ENCODE assay signal across 33 cellular contexts in genomic region chr1:7284839-7285435, GRCh38.
DNase-seq lines count a peak whose midpoint lies in the region; ATAC-seq, FAIRE-seq and TF ChIP-seq lines count a peak whose summit lies in the region.
"Had no signal": no experiment of that assay in that cellular context is flagged by ENCODE, and none has a peak within 500 bp of the region (broad histone marks: within the 10 kb centered on the region; RNA-seq: fewer than 3 reads in every experiment).

No MANE protein-coding gene starts in this region.

- no peak overlapping the region for H3K27ac Mint-ChIP-seq in activated CD4-positive, alpha-beta T cell treated with anti-CD3 and anti-CD28 coated beads, Interleukin-2, amount 10 ng/mL, durations not matched to agents 24 days and 14 days
- H3K27ac Mint-ChIP-seq: activated CD4-positive, alpha-beta T cell treated with anti-CD3 and anti-CD28 coated beads, Interleukin-2, amount 10 ng/mL, durations not matched to agents 7 days and 5 days; activated naive CD4-positive, alpha-beta T cell treated with anti-CD3 and anti-CD28 coated beads for 36 hours; CD8-positive, alpha-beta T cell; T-helper 2 cell treated with Interferon-gamma antibody and Interleukin-4, amounts not matched to agents 5 μg/mL and 100 μg/mL, for 36 hours; type B pancreatic cell had no signal

- H3K9me3 ChIP-seq in esophagus muscularis mucosa (no peaks in the 10 kb centered on the region), SJCRH30 (replicated peaks) (no peaks in the 10 kb centered on the region; the same call in 1 of the 2 replicates)
- H3K9me3 ChIP-seq: adrenal gland, HAP-1, heart left ventricle had no signal

- no peaks in the 10 kb centered on the region for H3K36me3 Mint-ChIP-seq in activated CD4-positive, alpha-beta T cell treated with anti-CD3 and anti-CD28 coated beads, Interleukin-2, amount 10 ng/mL, durations not matched to agents 24 days and 14 days (ENCODE audit: low read depth)
- H3K36me3 Mint-ChIP-seq: CD8-positive, alpha-beta T cell; stimulated activated effector memory CD8-positive, alpha-beta T cell treated with anti-CD3 and anti-CD28 coated beads, Interleukin-12 subunit alpha, Interleukin-12 subunit beta, amount 100 ng/mL, for 72 hours; type B pancreatic cell had no signal

- H3K4me3 Mint-ChIP-seq in activated CD4-positive, alpha-beta T cell treated with anti-CD3 and anti-CD28 coated beads, Interleukin-2, amount 10 ng/mL, durations not matched to agents 24 days and 14 days = no peak overlapping the region
- H3K4me3 Mint-ChIP-seq: activated CD4-positive, alpha-beta T cell treated with anti-CD3 and anti-CD28 coated beads, Interleukin-2, amount 10 ng/mL, durations not matched to agents 7 days and 5 days; activated naive CD4-positive, alpha-beta T cell treated with anti-CD3 and anti-CD28 coated beads for 36 hours; activated T-cell treated with anti-CD3 and anti-CD28 coated beads, Interleukin-2, amount 50 U/mL, for 4 hours; CD8-positive, alpha-beta T cell; stimulated activated effector memory CD8-positive, alpha-beta T cell treated with anti-CD3 and anti-CD28 coated beads, Interleukin-12 subunit alpha, Interleukin-12 subunit beta, amount 100 ng/mL, for 72 hours; T-helper 2 cell treated with Interferon-gamma antibody and Interleukin-4, amounts not matched to agents 5 μg/mL and 100 μg/mL, for 36 hours; type B pancreatic cell had no signal

- 95% methylated on average over 10 of the region's 10 CpGs for WGBS in esophagus muscularis mucosa

- H3K9me3 Mint-ChIP-seq in activated CD4-positive, alpha-beta T cell treated with anti-CD3 and anti-CD28 coated beads, Interleukin-2, amount 10 ng/mL, durations not matched to agents 24 days and 14 days = no peaks in the 10 kb centered on the region
- H3K9me3 Mint-ChIP-seq: activated CD4-positive, alpha-beta T cell treated with anti-CD3 and anti-CD28 coated beads, Interleukin-2, amount 10 ng/mL, durations not matched to agents 7 days and 5 days; T-helper 2 cell treated with Interferon-gamma antibody and Interleukin-4, amounts not matched to agents 5 μg/mL and 100 μg/mL, for 36 hours; type B pancreatic cell had no signal

- H3K4me3 ChIP-seq in esophagus muscularis mucosa (no peak overlapping the region), SJCRH30 (no peak overlapping the region)
- H3K4me3 ChIP-seq: adrenal gland, HAP-1, heart left ventricle had no signal

- no peaks in the 10 kb centered on the region for H3K4me1 ChIP-seq in esophagus muscularis mucosa
- peaks cover 32% of the 10 kb centered on the region for H3K4me1 ChIP-seq in SJCRH30
- H3K4me1 ChIP-seq: adrenal gland, HAP-1, heart left ventricle had no signal

- DNase-seq in activated CD4-positive, alpha-beta T cell treated with anti-CD3 and anti-CD28 coated beads, Interleukin-2, amount 10 ng/mL, durations not matched to agents 24 days and 14 days = peak; percentile 48
- no peak for DNase-seq in activated CD4-positive, alpha-beta T cell treated with anti-CD3 and anti-CD28 coated beads for 4 hours
- DNase-seq in RCC 7860 (ENCODE audit: low spot score) (peak; percentile 12), esophagus muscularis mucosa (ENCODE audit: extremely low spot score) (peak; percentile 62), renal cortical epithelial cell (ENCODE audit: low read depth) (peak; percentile 26), SJCRH30 (no peak), cortex of kidney (lab: John Stamatoyannopoulos, UW) (no peak)
- DNase-seq: activated CD4-positive, alpha-beta T cell treated with anti-CD3 and anti-CD28 coated beads, Interleukin-2, amount 10 ng/mL, durations not matched to agents 7 days and 5 days; activated naive CD4-positive, alpha-beta T cell treated with anti-CD3 and anti-CD28 coated beads for 36 hours; activated T-cell treated with anti-CD3 and anti-CD28 coated beads, Interleukin-2, amount 50 U/mL, for 4 hours; brain microvascular endothelial cell; CD8-positive, alpha-beta T cell; DMS153; effector CD8-positive, alpha-beta T cell; erythroblast; GF-D8; heart left ventricle; Kasumi-1; left colon; NCI-H1048; NCI-H187; NCI-H526; stimulated activated CD4-positive, alpha-beta T cell treated with anti-CD3 and anti-CD28 coated beads, Interleukin-12 subunit alpha, Interleukin-12 subunit beta, amount 100 ng/mL, for 4 hours; stimulated activated CD4-positive, alpha-beta T cell treated with anti-CD3 and anti-CD28 coated beads, Interleukin-4, amount 100 ng/mL, for 24 hours had no signal

- TF ChIP-seq EP300 in esophagus muscularis mucosa (IDR thresholded peaks at IDR 0.05) = no peak

- no peaks in the 10 kb centered on the region for H3K27me3 Mint-ChIP-seq in activated CD4-positive, alpha-beta T cell treated with anti-CD3 and anti-CD28 coated beads, Interleukin-2, amount 10 ng/mL, durations not matched to agents 24 days and 14 days
- H3K27me3 Mint-ChIP-seq: activated CD4-positive, alpha-beta T cell treated with anti-CD3 and anti-CD28 coated beads, Interleukin-2, amount 10 ng/mL, durations not matched to agents 7 days and 5 days had no signal

- TF ChIP-seq POLR2A in esophagus muscularis mucosa (IDR thresholded peaks at IDR 0.05; ENCODE audit: low read depth) = no peak

- TF ChIP-seq CTCF in esophagus muscularis mucosa (IDR thresholded peaks at IDR 0.05) = no peak

- peaks cover 0 to under 1% (median 0%) of the 10 kb centered on the region in 4 donors for H3K27me3 ChIP-seq in esophagus muscularis mucosa
- H3K27me3 ChIP-seq in SJCRH30 = no peaks in the 10 kb centered on the region
- H3K27me3 ChIP-seq: adrenal gland, brain microvascular endothelial cell, heart left ventricle had no signal

- no peaks in the 10 kb centered on the region for H3K4me1 Mint-ChIP-seq in activated CD4-positive, alpha-beta T cell treated with anti-CD3 and anti-CD28 coated beads, Interleukin-2, amount 10 ng/mL, durations not matched to agents 24 days and 14 days
- H3K4me1 Mint-ChIP-seq: stimulated activated effector memory CD8-positive, alpha-beta T cell treated with anti-CD3 and anti-CD28 coated beads, Interleukin-12 subunit alpha, Interleukin-12 subunit beta, amount 100 ng/mL, for 72 hours had no signal

- intact Hi-C loops in activated CD4-positive, alpha-beta T cell treated with anti-CD3 and anti-CD28 coated beads, Interleukin-2, amount 10 ng/mL, durations not matched to agents 24 days and 14 days (cut with micrococcal nuclease) = no loop called here
- intact Hi-C loops in esophagus muscularis mucosa (cut with DNase I) = no loop called here

- H3K36me3 ChIP-seq in esophagus muscularis mucosa (no peaks in the 10 kb centered on the region), SJCRH30 (no peaks in the 10 kb centered on the region)
- H3K36me3 ChIP-seq: adrenal gland, brain microvascular endothelial cell, HAP-1, heart left ventricle had no signal

- no peak for FAIRE-seq in RCC 7860 (lab: Jason Lieb, UNC)
- FAIRE-seq: GM19239 had no signal

- ATAC-seq in GM21717 (IDR thresholded peaks at IDR 0.05; ENCODE audit: unreplicated experiment) = no peak
- ATAC-seq: activated T-cell treated with anti-CD3 and anti-CD28 coated beads, Interleukin-2, amount 50 U/mL, for 4 hours; CD8-positive, alpha-beta T cell; heart left ventricle; left colon; sciatic nerve; stimulated activated effector memory CD8-positive, alpha-beta T cell treated with anti-CD3 and anti-CD28 coated beads, Interleukin-12 subunit alpha, Interleukin-12 subunit beta, amount 100 ng/mL, for 72 hours had no signal

- no peak overlapping the region for H3K27ac ChIP-seq in esophagus muscularis mucosa (replicated peaks in 1 of 4)
- no peak overlapping the region for H3K27ac ChIP-seq in SJCRH30
- H3K27ac ChIP-seq: adrenal gland, brain microvascular endothelial cell, heart left ventricle, VCaP had no signal

Comparison
In these comparisons a context has a peak if more than half of its experiments do, and no peak if none do; other contexts are left out.
1. DNase-seq: peak in activated CD4-positive, alpha-beta T cell treated with anti-CD3 and anti-CD28 coated beads, Interleukin-2, amount 10 ng/mL, durations not matched to agents 24 days and 14 days (single experiment), RCC 7860 (single experiment), esophagus muscularis mucosa (single experiment) and renal cortical epithelial cell (single experiment); none in activated CD4-positive, alpha-beta T cell treated with anti-CD3 and anti-CD28 coated beads for 4 hours (0 of 2), SJCRH30 (0 of 2) and cortex of kidney (single experiment).